ENCODE assay signal across 1 cellular context in genomic region chr2:120437604-120438000, GRCh38.
TF ChIP-seq lines count a peak whose summit lies in the region.

No MANE protein-coding gene starts in this region.

TF ChIP-seq in HepG2, 621 proteins besides CTCF, POLR2A, EP300 and RAD21 (continued from another document):
- TF ChIP-seq JDP2 (CRISPR knock-in tag; IDR thresholded peaks at IDR 0.05; ENCODE audit: borderline replicate concordance): no peak
